1 cellular context compared by ENCODE assay signal in genomic region chr6:26257272-26257671, GRCh38.
TF ChIP-seq lines count a peak whose summit lies in the region.

No MANE protein-coding gene starts in this region.

TF ChIP-seq in GM23338, 12 proteins besides CTCF, POLR2A, EP300 and RAD21 (continued from another document):
- TF ChIP-seq ZNF462 (CRISPR knock-in tag; IDR thresholded peaks at IDR 0.05) (no peak), STAT1 (IDR thresholded peaks at IDR 0.05; ENCODE audit: unreplicated experiment) (no peak), EZH2phosphoT487 (IDR thresholded peaks at IDR 0.05; ENCODE audit: unreplicated experiment) (no peak), EZH2 (IDR thresholded peaks at IDR 0.05; ENCODE audit: low read depth, unreplicated experiment) (no peak), NANOG (IDR thresholded peaks at IDR 0.05; ENCODE audit: borderline replicate concordance) (no peak), ZNF331 (CRISPR knock-in tag; IDR thresholded peaks at IDR 0.05; ENCODE audit: low read depth) (no peak), REST (IDR thresholded peaks at IDR 0.05; ENCODE audit: unreplicated experiment) (no peak)
TF ChIP-seq in GM23338: peak in this region for 0.
